31 cellular contexts compared by ENCODE assay signal in genomic region chr12:94656556-94656955, GRCh38. TPM values are rescaled to one million over a fixed set of nuclear protein-coding genes. Genes with fewer than 3 reads are reported as not detected.
"Had no signal": no experiment of that assay in that cellular context is flagged by ENCODE, and none has a peak within 500 bp of the region (broad histone marks: within the 10 kb centered on the region; RNA-seq: fewer than 3 reads in every experiment).

No MANE protein-coding gene starts in this region.

- H3K9me3 Mint-ChIP-seq: activated CD4-positive, alpha-beta memory T cell treated with anti-CD3 and anti-CD28 coated beads for 36 hours; activated CD4-positive, alpha-beta T cell treated with anti-CD3 and anti-CD28 coated beads, Interleukin-2, amount 10 ng/mL, durations not matched to agents 24 days and 14 days; activated naive CD4-positive, alpha-beta T cell treated with anti-CD3 and anti-CD28 coated beads, Interleukin-2, amount 10 ng/mL, durations not matched to agents 7 days and 5 days; activated naive CD4-positive, alpha-beta T cell treated with anti-CD3 and anti-CD28 coated beads, Interleukin-2, amount 50 U/mL, for 72 hours; activated naive CD8-positive, alpha-beta T cell treated with anti-CD3 and anti-CD28 coated beads, Interleukin-2, amount 10 ng/mL, durations not matched to agents 7 days and 5 days; activated T-cell treated with anti-CD3 and anti-CD28 coated beads, Interleukin-2, amount 50 U/mL, for 24 hours; activated T-cell treated with anti-CD3 and anti-CD28 coated beads, Interleukin-2, amount 50 U/mL, for 72 hours; brain; T-cell; T-helper 2 cell treated with Interferon-gamma antibody and Interleukin-4, amounts not matched to agents 5 μg/mL and 100 μg/mL, for 36 hours had no signal

- H3K4me3 ChIP-seq: ascending aorta, breast epithelium, cardiac muscle cell, colonic mucosa, gastrocnemius medialis, heart left ventricle had no signal

- H3K4me1 ChIP-seq: ascending aorta, breast epithelium, colonic mucosa, heart left ventricle had no signal

- H3K4me3 Mint-ChIP-seq: activated CD4-positive, alpha-beta memory T cell treated with anti-CD3 and anti-CD28 coated beads for 36 hours; activated CD4-positive, alpha-beta T cell treated with anti-CD3 and anti-CD28 coated beads for 36 hours; activated CD4-positive, alpha-beta T cell treated with anti-CD3 and anti-CD28 coated beads, Interleukin-2, amount 10 ng/mL, durations not matched to agents 24 days and 14 days; activated CD8-positive, alpha-beta memory T cell treated with anti-CD3 and anti-CD28 coated beads, Interleukin-2, amount 10 ng/mL, durations not matched to agents 7 days and 5 days; activated CD8-positive, alpha-beta T cell treated with anti-CD3 and anti-CD28 coated beads, Interleukin-2, amount 10 ng/mL, durations not matched to agents 7 days and 5 days; activated naive CD4-positive, alpha-beta T cell treated with anti-CD3 and anti-CD28 coated beads, Interleukin-2, amount 10 ng/mL, durations not matched to agents 7 days and 5 days; activated naive CD8-positive, alpha-beta T cell treated with anti-CD3 and anti-CD28 coated beads, Interleukin-2, amount 10 ng/mL, durations not matched to agents 7 days and 5 days; activated T-cell treated with anti-CD3 and anti-CD28 coated beads, Interleukin-2, amount 50 U/mL, for 24 hours; activated T-cell treated with anti-CD3 and anti-CD28 coated beads, Interleukin-2, amount 50 U/mL, for 72 hours; brain; T-cell; T-helper 17 cell; T-helper 2 cell treated with Interferon-gamma antibody and Interleukin-4, amounts not matched to agents 5 μg/mL and 100 μg/mL, for 36 hours had no signal

- DNase-seq: activated CD4-positive, alpha-beta memory T cell treated with anti-CD3 and anti-CD28 coated beads for 36 hours; activated CD4-positive, alpha-beta T cell treated with anti-CD3 and anti-CD28 coated beads for 36 hours; activated CD4-positive, alpha-beta T cell treated with anti-CD3 and anti-CD28 coated beads, Interleukin-2, amount 10 ng/mL, durations not matched to agents 24 days and 14 days; activated CD4-positive, CD25-positive, alpha-beta regulatory T cell; activated CD4-positive, CD25-positive, alpha-beta regulatory T cell treated with anti-CD3 and anti-CD28 coated beads, Interleukin-2, amount 50 U/mL, for 72 hours; activated CD8-positive, alpha-beta memory T cell treated with anti-CD3 and anti-CD28 coated beads, Interleukin-2, amount 10 ng/mL, durations not matched to agents 7 days and 5 days; activated CD8-positive, alpha-beta memory T cell treated with anti-CD3 and anti-CD28 coated beads, Interleukin-2, amount 50 U/mL, for 4 hours; activated CD8-positive, alpha-beta T cell treated with anti-CD3 and anti-CD28 coated beads, Interleukin-2, amount 10 ng/mL, durations not matched to agents 7 days and 5 days; activated gamma-delta T cell; activated naive CD4-positive, alpha-beta T cell; activated naive CD4-positive, alpha-beta T cell treated with anti-CD3 and anti-CD28 coated beads, Interleukin-2, amount 10 ng/mL, durations not matched to agents 7 days and 5 days; activated naive CD8-positive, alpha-beta T cell treated with anti-CD3 and anti-CD28 coated beads, Interleukin-2, amount 10 ng/mL, durations not matched to agents 7 days and 5 days; activated T-cell treated with anti-CD3 and anti-CD28 coated beads, Interleukin-2, amount 50 U/mL, for 24 hours; activated T-cell treated with anti-CD3 and anti-CD28 coated beads, Interleukin-2, amount 50 U/mL, for 72 hours; central memory CD4-positive, alpha-beta T cell; cerebellar nuclear complex; colonic mucosa; effector CD8-positive, alpha-beta T cell; foreskin fibroblast; glutamatergic neuron; T-cell; T-helper 17 cell; T1000 had no signal

- ATAC-seq: activated CD4-positive, alpha-beta T cell treated with anti-CD3 and anti-CD28 coated beads for 36 hours; activated CD8-positive, alpha-beta memory T cell treated with anti-CD3 and anti-CD28 coated beads, Interleukin-2, amount 10 ng/mL, durations not matched to agents 7 days and 5 days; activated CD8-positive, alpha-beta T cell treated with anti-CD3 and anti-CD28 coated beads, Interleukin-2, amount 10 ng/mL, durations not matched to agents 7 days and 5 days; activated naive CD4-positive, alpha-beta T cell treated with anti-CD3 and anti-CD28 coated beads, Interleukin-2, amount 50 U/mL, for 72 hours; activated T-cell treated with anti-CD3 and anti-CD28 coated beads, Interleukin-2, amount 50 U/mL, for 72 hours; T-cell; T-helper 17 cell had no signal

- H3K36me3 Mint-ChIP-seq: activated CD4-positive, alpha-beta memory T cell treated with anti-CD3 and anti-CD28 coated beads for 36 hours; activated CD8-positive, alpha-beta memory T cell treated with anti-CD3 and anti-CD28 coated beads, Interleukin-2, amount 10 ng/mL, durations not matched to agents 7 days and 5 days; activated naive CD4-positive, alpha-beta T cell treated with anti-CD3 and anti-CD28 coated beads, Interleukin-2, amount 10 ng/mL, durations not matched to agents 7 days and 5 days; activated naive CD4-positive, alpha-beta T cell treated with anti-CD3 and anti-CD28 coated beads, Interleukin-2, amount 50 U/mL, for 72 hours; activated naive CD8-positive, alpha-beta T cell treated with anti-CD3 and anti-CD28 coated beads, Interleukin-2, amount 10 ng/mL, durations not matched to agents 7 days and 5 days; brain; T-cell had no signal

- H3K36me3 ChIP-seq: ascending aorta, breast epithelium, cardiac muscle cell, colonic mucosa, gastrocnemius medialis, heart left ventricle had no signal

- H3K27ac Mint-ChIP-seq: activated CD4-positive, alpha-beta memory T cell treated with anti-CD3 and anti-CD28 coated beads for 36 hours; activated CD4-positive, alpha-beta T cell treated with anti-CD3 and anti-CD28 coated beads for 36 hours; activated CD4-positive, alpha-beta T cell treated with anti-CD3 and anti-CD28 coated beads, Interleukin-2, amount 10 ng/mL, durations not matched to agents 24 days and 14 days; activated CD8-positive, alpha-beta memory T cell treated with anti-CD3 and anti-CD28 coated beads, Interleukin-2, amount 10 ng/mL, durations not matched to agents 7 days and 5 days; activated CD8-positive, alpha-beta T cell treated with anti-CD3 and anti-CD28 coated beads, Interleukin-2, amount 10 ng/mL, durations not matched to agents 7 days and 5 days; activated naive CD4-positive, alpha-beta T cell treated with anti-CD3 and anti-CD28 coated beads, Interleukin-2, amount 10 ng/mL, durations not matched to agents 7 days and 5 days; activated naive CD4-positive, alpha-beta T cell treated with anti-CD3 and anti-CD28 coated beads, Interleukin-2, amount 50 U/mL, for 72 hours; activated naive CD8-positive, alpha-beta T cell treated with anti-CD3 and anti-CD28 coated beads, Interleukin-2, amount 10 ng/mL, durations not matched to agents 7 days and 5 days; activated T-cell treated with anti-CD3 and anti-CD28 coated beads, Interleukin-2, amount 50 U/mL, for 24 hours; activated T-cell treated with anti-CD3 and anti-CD28 coated beads, Interleukin-2, amount 50 U/mL, for 72 hours; brain; T-cell; T-helper 17 cell; T-helper 2 cell treated with Interferon-gamma antibody and Interleukin-4, amounts not matched to agents 5 μg/mL and 100 μg/mL, for 36 hours had no signal

- H3K27ac ChIP-seq: ascending aorta, breast epithelium, cardiac muscle cell, colonic mucosa, heart left ventricle had no signal

- H3K4me1 Mint-ChIP-seq: activated CD4-positive, alpha-beta T cell treated with anti-CD3 and anti-CD28 coated beads for 36 hours; activated CD4-positive, alpha-beta T cell treated with anti-CD3 and anti-CD28 coated beads, Interleukin-2, amount 10 ng/mL, durations not matched to agents 24 days and 14 days; activated CD8-positive, alpha-beta memory T cell treated with anti-CD3 and anti-CD28 coated beads, Interleukin-2, amount 10 ng/mL, durations not matched to agents 7 days and 5 days; activated naive CD4-positive, alpha-beta T cell treated with anti-CD3 and anti-CD28 coated beads, Interleukin-2, amount 10 ng/mL, durations not matched to agents 7 days and 5 days; activated naive CD8-positive, alpha-beta T cell treated with anti-CD3 and anti-CD28 coated beads, Interleukin-2, amount 10 ng/mL, durations not matched to agents 7 days and 5 days; T-cell; T-helper 17 cell had no signal

- H3K9me3 ChIP-seq: ascending aorta, breast epithelium, colonic mucosa, gastrocnemius medialis, heart left ventricle had no signal

- H3K27me3 ChIP-seq: ascending aorta, breast epithelium, cardiac muscle cell, colonic mucosa, gastrocnemius medialis, heart left ventricle had no signal

RNA-seq across cellular contexts. Expression of gene TMCC3, which starts 6.2 kb away (rescaled TPM):
- total RNA-seq: activated CD4-positive, alpha-beta T cell treated with anti-CD3 and anti-CD28 coated beads, Interleukin-2, amount 10 ng/mL, durations not matched to agents 24 days and 14 days; activated naive CD4-positive, alpha-beta T cell treated with anti-CD3 and anti-CD28 coated beads, Interleukin-2, amount 50 U/mL, for 72 hours had no signal
